8 cellular contexts compared by ENCODE assay signal in the genomic region with DNA sequence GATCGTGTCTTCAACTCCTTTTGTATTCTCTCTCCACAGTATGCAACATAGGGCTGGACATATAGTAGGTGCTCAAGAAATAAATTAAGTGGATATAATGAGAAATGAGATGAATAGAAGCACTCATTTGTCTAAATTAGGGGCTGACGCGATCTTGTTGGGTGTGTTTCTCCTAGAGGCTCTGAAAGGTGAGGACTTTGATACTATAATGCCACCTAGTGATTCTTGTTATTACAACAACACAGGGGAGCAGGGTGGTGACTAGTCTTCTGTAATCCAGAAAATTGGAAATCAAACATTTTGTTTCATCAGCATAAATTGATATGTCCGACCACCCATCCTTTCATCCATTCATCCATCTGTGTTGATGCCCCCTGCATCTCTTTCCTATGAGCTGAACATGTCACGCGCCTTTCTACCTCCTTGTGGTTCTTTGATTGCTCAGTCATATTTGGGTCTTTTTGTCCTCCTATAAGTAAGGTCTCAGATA. TPM values are rescaled to one million over a fixed set of nuclear protein-coding genes. Genes with fewer than 3 reads are reported as not detected.
DNase-seq lines count a peak whose midpoint lies in the region; ATAC-seq, FAIRE-seq and TF ChIP-seq lines count a peak whose summit lies in the region.

No MANE protein-coding gene starts in this region.

- CTCF ChIA-PET in Caco-2 (lab: Charles Lee): interaction anchor here (1.0 to 2.9 kb wide), 4 partner anchors 12 to 44 kb away, joined by 3 to 9 read pairs (median 4); no protein-coding TSS in a partner anchor

- TF ChIP-seq CTCF in Caco-2 (IDR thresholded peaks at IDR 0.05; ENCODE audit: insufficient read depth in 1 of 2, low read depth in 1 of 2, low read length in 1 of 2, severe bottlenecking in 1 of 2, unreplicated experiment in 1 of 2): peak; percentile 59 to 62
- peak; percentile 86 to 93 for TF ChIP-seq CTCF in brain (conservative IDR thresholded peaks at IDR 0.05)

- no peaks in the 10 kb centered on the region for H3K36me3 ChIP-seq in Caco-2 (ENCODE audit: control insufficient read depth, insufficient read depth, low read length)

- DNase-seq in Caco-2 (peak in 1 of 2 experiments; percentile 58), NCI-H510A treated with DMSO at 0.1 percent for 48 hours (lab: John Stamatoyannopoulos, UW) (peak; percentile 90), stromal cell of bone marrow (ENCODE audit: low read depth) (peak; percentile 69), HK-2 (ENCODE audit: unreplicated experiment) (no peak)

- FAIRE-seq in islet of Langerhans (lab: Jason Lieb, UNC): peak; percentile 96

- H3K4me1 ChIP-seq in Caco-2: peaks cover 7% of the 10 kb centered on the region; the same call in 1 of the 2 replicates

- H3K27me3 Mint-ChIP-seq in Caco-2 (ENCODE audit: insufficient read depth, unreplicated experiment) (peaks cover 9% of the 10 kb centered on the region), brain (peaks cover 14% of the 10 kb centered on the region)

- no peaks in the 10 kb centered on the region for H3K9me3 ChIP-seq in Caco-2

- no peaks in the 10 kb centered on the region for H3K36me3 Mint-ChIP-seq in Caco-2 (ENCODE audit: insufficient read depth, unreplicated experiment)
- no peaks in the 10 kb centered on the region for H3K36me3 Mint-ChIP-seq in brain

- intact Hi-C loops in Caco-2 (cut with micrococcal nuclease; ENCODE audit: unreplicated experiment): loop anchor here (1.0 to 5.0 kb wide), 5 partner anchors 12 to 461 kb away; a partner anchor contains a TSS

- H3K4me3 ChIP-seq in Caco-2 (ENCODE audit: low read depth, low read length): no peak overlapping the region

- POLR2A ChIA-PET in Caco-2 (lab: Charles Lee): no interaction called here

- H3K27ac Mint-ChIP-seq in Caco-2 (ENCODE audit: unreplicated experiment): no peak overlapping the region
- H3K27ac Mint-ChIP-seq in brain: no peak overlapping the region

- no peaks in the 10 kb centered on the region; the same call in 1 of the 2 replicates for H3K27me3 ChIP-seq in Caco-2 (replicated peaks; ENCODE audit: control insufficient read depth, insufficient read depth, low read length)

- BruUV-seq in Caco-2 (replicated peaks; lab: Mats Ljungman, UMichigan): no TSS peak

- H3K9me3 Mint-ChIP-seq in Caco-2 (ENCODE audit: unreplicated experiment) (no peaks in the 10 kb centered on the region), brain (peaks cover 0 to 2% (median 0%) of the 10 kb centered on the region in 5 experiments)

- ATAC-seq in GM19025 (IDR thresholded peaks at IDR 0.05; ENCODE audit: low read depth, unreplicated experiment) (peak; percentile 37), HG03108 (IDR thresholded peaks at IDR 0.05; ENCODE audit: unreplicated experiment) (peak; percentile 37)

- H3K4me1 Mint-ChIP-seq in Caco-2 (ENCODE audit: low read depth, unreplicated experiment): no peaks in the 10 kb centered on the region
- H3K4me1 Mint-ChIP-seq in brain: no peaks in the 10 kb centered on the region

- no peak overlapping the region for H3K4me3 Mint-ChIP-seq in Caco-2 (ENCODE audit: unreplicated experiment)
- no peak overlapping the region for H3K4me3 Mint-ChIP-seq in brain

RNA-seq across cellular contexts. Expression of a gene that starts 3.4 kb away (rescaled TPM):
- not detected in 2 replicates for total RNA-seq in Caco-2 (2022)
- 0.37 TPM for polyA plus RNA-seq in brain (ENCODE audit: insufficient read depth, low read depth, low replicate concordance)

RNA-seq across cellular contexts. Expression of a gene that starts 11.9 kb away (rescaled TPM):
- total RNA-seq in Caco-2 (2022): 3.1 and 3.4 TPM in 2 replicates
- 19.8 TPM for polyA plus RNA-seq in brain (ENCODE audit: insufficient read depth, low read depth, low replicate concordance)
